Comparison of ENCODE assay signal across 1 cellular context in genomic region chr15:65028338-65028737, GRCh38.
TF ChIP-seq lines count a peak whose summit lies in the region.

No MANE protein-coding gene starts in this region.

TF ChIP-seq in H1, 55 proteins besides CTCF, POLR2A, EP300 and RAD21:
- TF ChIP-seq RBBP5 (IDR thresholded peaks at IDR 0.05; ENCODE audit: borderline replicate concordance, low read depth, low read length), result no peak
- TF ChIP-seq POLR2AphosphoS5 (IDR thresholded peaks at IDR 0.05; ENCODE audit: low read depth, low read length), result no peak
